In genomic region chr3:69718832-69719231, GRCh38 we compare ENCODE assay signal across 1 cellular context.
TF ChIP-seq lines count a peak whose summit lies in the region.

No MANE protein-coding gene starts in this region.

TF ChIP-seq in SK-N-SH, 30 proteins besides CTCF, POLR2A, EP300 and RAD21 (continued from another document):
- no peak for TF ChIP-seq YY1 (IDR thresholded peaks at IDR 0.05; ENCODE audit: low read depth)
- no peak for TF ChIP-seq ELF1 (IDR thresholded peaks at IDR 0.05)
- no peak for TF ChIP-seq USF2 (IDR thresholded peaks at IDR 0.05; ENCODE audit: borderline replicate concordance, low read depth, low read length)
- TF ChIP-seq FOXM1 (IDR thresholded peaks at IDR 0.05; ENCODE audit: low read depth): no peak
- no peak for TF ChIP-seq GABPA (IDR thresholded peaks at IDR 0.05; ENCODE audit: low read depth)
- TF ChIP-seq CHD2 (IDR thresholded peaks at IDR 0.05; ENCODE audit: low read length, partially characterized antibody): no peak
- TF ChIP-seq FOXJ3 (CRISPR knock-in tag; IDR thresholded peaks at IDR 0.05): no peak
- no peak for TF ChIP-seq RXRA (IDR thresholded peaks at IDR 0.05; ENCODE audit: borderline replicate concordance, low read depth)
- TF ChIP-seq FOSL2 (IDR thresholded peaks at IDR 0.05; ENCODE audit: borderline replicate concordance, low read depth): no peak
